Comparison of ENCODE assay signal across 8 cellular contexts in the genomic region with DNA sequence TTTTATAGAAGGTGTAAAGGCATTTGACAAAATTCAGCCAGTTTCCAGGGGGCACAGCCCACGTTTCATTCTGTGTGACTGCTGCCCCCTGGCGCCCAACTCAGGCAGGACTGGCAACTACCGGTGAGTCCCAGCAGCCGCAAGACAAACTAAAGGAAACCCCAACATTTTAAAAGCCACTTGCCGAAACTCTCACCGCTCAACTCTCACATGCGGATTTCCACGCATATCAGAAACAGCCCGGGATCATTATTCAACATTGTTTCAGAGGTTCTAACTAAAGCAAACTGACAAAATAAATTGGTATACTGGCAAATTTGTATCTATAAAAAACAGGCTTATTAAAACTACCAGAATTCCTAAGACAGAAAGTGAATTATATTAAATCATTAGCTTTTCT. TPM values are rescaled to one million over a fixed set of nuclear protein-coding genes. Genes with fewer than 3 reads are reported as not detected.
DNase-seq lines count a peak whose midpoint lies in the region; ATAC-seq and TF ChIP-seq lines count a peak whose summit lies in the region.

No MANE protein-coding gene starts in this region.

- DNase-seq in AG04450 (ENCODE audit: low read depth, low spot score) (peak; percentile 26), GM19238 (ENCODE audit: insufficient read length, low spot score) (peak; percentile 74), NCI-H69 (lab: John Stamatoyannopoulos, UW) (peak; percentile 75), dorsolateral prefrontal cortex (peak; percentile 75 to 90 (median 84)), lower lobe of right lung (peak; percentile 85)
- DNase-seq in activated CD4-positive, alpha-beta memory T cell treated with anti-CD3 and anti-CD28 coated beads, Interleukin-2, amount 10 ng/mL, durations not matched to agents 7 days and 5 days: peak; percentile 82
- DNase-seq in stimulated activated CD8-positive, alpha-beta memory T cell treated with anti-CD3 and anti-CD28 coated beads, Interleukin-12 subunit alpha, Interleukin-12 subunit beta, amount 100 ng/mL, for 24 hours (ENCODE audit: extremely low read depth): peak; percentile 62

- H3K27me3 ChIP-seq in AG04450 (ENCODE audit: control insufficient read depth, insufficient read depth, low read length): no peaks in the 10 kb centered on the region
- no peaks in the 10 kb centered on the region for H3K27me3 ChIP-seq in dorsolateral prefrontal cortex
- no peaks in the 10 kb centered on the region for H3K27me3 ChIP-seq in lower lobe of right lung (ENCODE audit: low read depth)

- TF ChIP-seq CTCF in AG04450 (IDR thresholded peaks at IDR 0.05; ENCODE audit: low read depth, low read length) (peak; percentile 94), dorsolateral prefrontal cortex (IDR thresholded peaks at IDR 0.05 in 54 of 56, conservative IDR thresholded peaks at IDR 0.05 in 2 of 56; ENCODE audit: low read depth in 1 of 56, partially characterized antibody in 56 of 56) (peak; percentile 75 to 99 (median 95)), lower lobe of right lung (IDR thresholded peaks at IDR 0.05) (peak; percentile 96)

- CTCF ChIA-PET in AG04450 (lab: Charles Lee): interaction anchor here (0.6 to 4.3 kb wide), 52 partner anchors 10 to 473 kb away, joined by 3 to 271 read pairs (median 4); partner anchors contain the start of genes MORC2 and SLC35E4
- CTCF ChIA-PET in activated CD4-positive, alpha-beta memory T cell treated with anti-CD3 and anti-CD28 coated beads, Interleukin-2, amount 10 ng/mL, durations not matched to agents 7 days and 5 days (lab: Charles Lee): interaction anchor here (0.7 to 4.3 kb wide), 22 partner anchors 10 to 466 kb away, joined by 3 to 52 read pairs (median 4); partner anchors contain the start of genes MORC2, SLC35E4 and TUG1

- no peak overlapping the region for H3K27ac Mint-ChIP-seq in activated CD4-positive, alpha-beta memory T cell treated with anti-CD3 and anti-CD28 coated beads, Interleukin-2, amount 10 ng/mL, durations not matched to agents 7 days and 5 days

- POLR2A ChIA-PET in AG04450 (lab: Yijun Ruan, JAX): no interaction called here
- POLR2A ChIA-PET in activated CD4-positive, alpha-beta memory T cell treated with anti-CD3 and anti-CD28 coated beads, Interleukin-2, amount 10 ng/mL, durations not matched to agents 7 days and 5 days (lab: Charles Lee): interaction anchor here (0.9 to 5.3 kb wide), 3 partner anchors 20 to 163 kb away, joined by 3 to 41 read pairs (median 7); partner anchors contain the start of genes MORC2 and TUG1

- H3K9me3 ChIP-seq in AG04450 (ENCODE audit: control insufficient read depth, insufficient read depth, low read length): peaks cover 8% of the 10 kb centered on the region; the same call in 1 of the 2 replicates
- peaks cover 8% of the 10 kb centered on the region for H3K9me3 ChIP-seq in lower lobe of right lung

- ATAC-seq in lower lobe of right lung: peak; percentile 81
- ATAC-seq in GM19328 (IDR thresholded peaks at IDR 0.05; ENCODE audit: unreplicated experiment): no peak

- peaks cover 15% of the 10 kb centered on the region for H3K4me1 Mint-ChIP-seq in activated CD4-positive, alpha-beta memory T cell treated with anti-CD3 and anti-CD28 coated beads, Interleukin-2, amount 10 ng/mL, durations not matched to agents 7 days and 5 days

- no peak overlapping the region for H3K4me3 ChIP-seq in AG04450 (ENCODE audit: low read depth, low read length)
- peak overlapping the region in 13 of 59 donors; percentile 3 to 64 (median 22) for H3K4me3 ChIP-seq in dorsolateral prefrontal cortex
- H3K4me3 ChIP-seq in lower lobe of right lung: peak overlapping the region; percentile 56

- H3K36me3 ChIP-seq in lower lobe of right lung: peaks cover 3% of the 10 kb centered on the region

- no peak overlapping the region for H3K27ac ChIP-seq in AG04450 (ENCODE audit: low read depth, low read length)
- H3K27ac ChIP-seq in dorsolateral prefrontal cortex: no peak overlapping the region
- no peak overlapping the region for H3K27ac ChIP-seq in lower lobe of right lung

- intact Hi-C loops in dorsolateral prefrontal cortex (cut with DNase I) (loop anchor here (1.0 to 10.0 kb wide), 3 partner anchors 157 to 286 kb away; partner anchors contain the start of gene SLC35E4 (in 2 of the 2)), lower lobe of right lung (cut with DNase I) (no loop called here)

- H3K4me1 ChIP-seq in lower lobe of right lung: peaks cover 19% of the 10 kb centered on the region

- H3K27me3 Mint-ChIP-seq in activated CD4-positive, alpha-beta memory T cell treated with anti-CD3 and anti-CD28 coated beads, Interleukin-2, amount 10 ng/mL, durations not matched to agents 7 days and 5 days: no peaks in the 10 kb centered on the region

- peak overlapping the region; percentile 40 for H3K4me3 Mint-ChIP-seq in activated CD4-positive, alpha-beta memory T cell treated with anti-CD3 and anti-CD28 coated beads, Interleukin-2, amount 10 ng/mL, durations not matched to agents 7 days and 5 days

- H3K36me3 Mint-ChIP-seq in activated CD4-positive, alpha-beta memory T cell treated with anti-CD3 and anti-CD28 coated beads, Interleukin-2, amount 10 ng/mL, durations not matched to agents 7 days and 5 days (ENCODE audit: low read depth): peaks cover 15% of the 10 kb centered on the region

- peaks cover under 1% of the 10 kb centered on the region for H3K9me3 Mint-ChIP-seq in activated CD4-positive, alpha-beta memory T cell treated with anti-CD3 and anti-CD28 coated beads, Interleukin-2, amount 10 ng/mL, durations not matched to agents 7 days and 5 days

RNA-seq across cellular contexts. Expression of gene MORC2, which starts 48.2 kb away (rescaled TPM):
- polyA plus RNA-seq in AG04450 (2011; rRNA removed): 16.3 and 25.9 TPM in 2 replicates
- polyA minus RNA-seq in AG04450 (2011; rRNA and poly(A)+ RNA removed): 31.3 and 39.4 TPM in 2 replicates
- 10 to 100 TPM; 39.7 to 40.2 TPM for total RNA-seq in activated CD4-positive, alpha-beta memory T cell treated with anti-CD3 and anti-CD28 coated beads, Interleukin-2, amount 10 ng/mL, durations not matched to agents 7 days and 5 days
- total RNA-seq in dorsolateral prefrontal cortex (10 to 100 TPM; 16.1 to 38.0 (median 24.2) TPM), lower lobe of right lung (19.3 TPM)

RNA-seq across cellular contexts. Expression of gene TUG1, which starts 48.7 kb away (rescaled TPM):
- 129 and 152 TPM in 2 replicates for polyA plus RNA-seq in AG04450 (2011; rRNA removed)
- 40.2 and 59.4 TPM in 2 replicates for polyA minus RNA-seq in AG04450 (2011; rRNA and poly(A)+ RNA removed)
- total RNA-seq in activated CD4-positive, alpha-beta memory T cell treated with anti-CD3 and anti-CD28 coated beads, Interleukin-2, amount 10 ng/mL, durations not matched to agents 7 days and 5 days: 10 to 100 TPM; 71.2 to 72.5 TPM
- total RNA-seq in dorsolateral prefrontal cortex: 10 to 100 TPM; 56.3 to 90.8 (median 71.5) TPM
- 64.4 TPM for total RNA-seq in lower lobe of right lung

Comparison
In these comparisons a context has a peak if more than half of its experiments do, and no peak if none do; other contexts are left out.
1. DNase-seq: peak in every context shown above with its lines; median percentile 85 in lower lobe of right lung; 84 in dorsolateral prefrontal cortex; 82 in activated CD4-positive, alpha-beta memory T cell treated with anti-CD3 and anti-CD28 coated beads, Interleukin-2, amount 10 ng/mL, durations not matched to agents 7 days and 5 days; 75 in NCI-H69; 74 in GM19238; 62 in stimulated activated CD8-positive, alpha-beta memory T cell treated with anti-CD3 and anti-CD28 coated beads, Interleukin-12 subunit alpha, Interleukin-12 subunit beta, amount 100 ng/mL, for 24 hours; 26 in AG04450.